Comparison of ENCODE assay signal across 2 cellular contexts in genomic region chr15:101440846-101441590, GRCh38.
TF ChIP-seq lines count a peak whose summit lies in the region.

No MANE protein-coding gene starts in this region.

TF ChIP-seq in A549, 52 proteins besides CTCF, POLR2A, EP300 and RAD21 (continued from another document):
- no peak for TF ChIP-seq USF2 (IDR thresholded peaks at IDR 0.05)
- TF ChIP-seq RARB (CRISPR knock-in tag; IDR thresholded peaks at IDR 0.05): no peak
- TF ChIP-seq HDAC2 (IDR thresholded peaks at IDR 0.05): no peak
- TF ChIP-seq RFX5 (IDR thresholded peaks at IDR 0.05): no peak
- TF ChIP-seq HEYL (CRISPR knock-in tag; IDR thresholded peaks at IDR 0.05): no peak
- TF ChIP-seq CHD4 (IDR thresholded peaks at IDR 0.05; ENCODE audit: borderline replicate concordance): no peak
- TF ChIP-seq HOXA7 (CRISPR knock-in tag; IDR thresholded peaks at IDR 0.05): no peak
- TF ChIP-seq JUN (IDR thresholded peaks at IDR 0.05): no peak

TF ChIP-seq in HepG2, 621 proteins besides CTCF, POLR2A, EP300 and RAD21:
- TF ChIP-seq ZNF687 (CRISPR knock-in tag; IDR thresholded peaks at IDR 0.05) (0 out of 2 replicates have a peak, but pooled peaks have one; percentile 12), HDAC2 (CRISPR knock-in tag; IDR thresholded peaks at IDR 0.05) (no peak)
